In genomic region chr5:154395407-154396106, GRCh38 we compare ENCODE assay signal across 8 cellular contexts. TPM values are rescaled to one million over a fixed set of nuclear protein-coding genes. Genes with fewer than 3 reads are reported as not detected.
DNase-seq lines count a peak whose midpoint lies in the region; ATAC-seq and TF ChIP-seq lines count a peak whose summit lies in the region.

No MANE protein-coding gene starts in this region.

- no peaks in the 10 kb centered on the region for H3K36me3 ChIP-seq in iPS DF 6.9 (ENCODE audit: control insufficient read depth, insufficient read depth, low read length)
- H3K36me3 ChIP-seq in sigmoid colon: peaks cover 0 to 26% (median 0%) of the 10 kb centered on the region in 4 donors

- H3K9me3 ChIP-seq in H9 (ENCODE audit: control insufficient read depth, low read depth, low read length): no peaks in the 10 kb centered on the region
- H3K9me3 ChIP-seq in iPS DF 6.9 (ENCODE audit: control insufficient read depth, insufficient read depth, low read length): no peaks in the 10 kb centered on the region
- H3K9me3 ChIP-seq in sigmoid colon: no peaks in the 10 kb centered on the region

- H3K79me1 ChIP-seq in H9 (ENCODE audit: insufficient read depth, low read depth, low read length, poor library complexity, severe bottlenecking): no peaks in the 10 kb centered on the region

- no peaks in the 10 kb centered on the region for H3K79me2 ChIP-seq in H9 (ENCODE audit: insufficient read depth, low read length)

- H2AFZ ChIP-seq in H9 (ENCODE audit: low read length): no peak overlapping the region

- no peak overlapping the region for H4K8ac ChIP-seq in H9 (replicated peaks; ENCODE audit: insufficient read length, low read depth, low read length)

- peak; percentile 49 for ATAC-seq in GM18499 (IDR thresholded peaks at IDR 0.05; ENCODE audit: insufficient read depth, unreplicated experiment)
- no peak for ATAC-seq in activated naive CD8-positive, alpha-beta T cell treated with anti-CD3 and anti-CD28 coated beads, Interleukin-2, amount 50 U/mL, for 24 hours

- H2BK12ac ChIP-seq in H9 (ENCODE audit: insufficient read length, low read depth, low read length): no peak overlapping the region

- no peak overlapping the region for H3K14ac ChIP-seq in H9 (ENCODE audit: insufficient read depth, low read length)

- H3T11ph ChIP-seq in H9 (ENCODE audit: low read length): no peak overlapping the region

- H3K9me3 Mint-ChIP-seq in H9: no peaks in the 10 kb centered on the region; a peak in 1 of 5 replicates
- H3K9me3 Mint-ChIP-seq in activated naive CD8-positive, alpha-beta T cell treated with anti-CD3 and anti-CD28 coated beads, Interleukin-2, amount 50 U/mL, for 24 hours: no peaks in the 10 kb centered on the region

- H3K56ac ChIP-seq in H9 (ENCODE audit: insufficient read length, low read depth, low read length): no peak overlapping the region

- H3K18ac ChIP-seq in H9 (ENCODE audit: insufficient read length, low read depth, low read length): no peak overlapping the region

- peak; percentile 82 for DNase-seq in H9
- DNase-seq in NCI-H2196 treated with DMSO at 0.1 percent for 48 hours (lab: John Stamatoyannopoulos, UW; ENCODE audit: unreplicated experiment): peak; percentile 44
- peak; percentile 27 for DNase-seq in iPS DF 6.9 (ENCODE audit: low read depth, low spot score)
- no peak for DNase-seq in NCI-H2171 (lab: John Stamatoyannopoulos, UW)
- no peak for DNase-seq in activated naive CD8-positive, alpha-beta T cell treated with anti-CD3 and anti-CD28 coated beads, Interleukin-2, amount 50 U/mL, for 24 hours
- no peak for DNase-seq in sigmoid colon
- DNase-seq in foreskin melanocyte: no peak

- intact Hi-C loops in sigmoid colon (cut with DNase I): no loop called here

- H3K27ac ChIP-seq in H9 (ENCODE audit: insufficient read length, low read depth, low read length): no peak overlapping the region
- H3K27ac ChIP-seq in iPS DF 6.9 (ENCODE audit: low read length): no peak overlapping the region
- H3K27ac ChIP-seq in sigmoid colon: no peak overlapping the region

- H3K4me1 Mint-ChIP-seq in H9: peaks cover 32 to 35% of the 10 kb centered on the region in 2 experiments
- no peaks in the 10 kb centered on the region for H3K4me1 Mint-ChIP-seq in activated naive CD8-positive, alpha-beta T cell treated with anti-CD3 and anti-CD28 coated beads, Interleukin-2, amount 50 U/mL, for 24 hours

- H2BK5ac ChIP-seq in H9 (ENCODE audit: insufficient read length, low read length): no peak overlapping the region

- no peak overlapping the region for H3K23ac ChIP-seq in H9 (ENCODE audit: insufficient read length, low read depth, low read length)

- H3K4me3 ChIP-seq in iPS DF 6.9 (ENCODE audit: low read length): no peak overlapping the region
- H3K4me3 ChIP-seq in sigmoid colon: no peak overlapping the region

- no peak overlapping the region for H3K9ac ChIP-seq in H9 (ENCODE audit: extremely low read depth, insufficient read length, low read length)

- no peak overlapping the region for H2BK120ac ChIP-seq in H9 (ENCODE audit: low read depth, low read length, poor library complexity, severe bottlenecking)

- no CpG with 5 or more reads among the region's 14 CpGs for WGBS in H9 (ENCODE audit: extremely low coverage, insufficient read length, low lambda C conversion rate)
- no CpG with 5 or more reads among the region's 14 CpGs for WGBS in iPS DF 6.9 (ENCODE audit: insufficient coverage, insufficient read length)
- WGBS in sigmoid colon, 2 donors: 66 to 71% methylated on average over 14 of the region's 14 CpGs

- H3K23me2 ChIP-seq in H9 (ENCODE audit: insufficient read length, low read depth, low read length, poor library complexity, severe bottlenecking): no peaks in the 10 kb centered on the region

- H3K4me1 ChIP-seq in H9 (ENCODE audit: insufficient read depth, low read length) (peaks cover 2% of the 10 kb centered on the region; the same call in 1 of the 2 replicates), iPS DF 6.9 (ENCODE audit: control insufficient read depth, insufficient read depth, low read length) (no peaks in the 10 kb centered on the region), sigmoid colon (peaks cover 0 to under 1% (median 0%) of the 10 kb centered on the region in 4 donors)

- peaks cover 7 to 15% (median 8%) of the 10 kb centered on the region in 3 experiments; a peak in 5 of 7 replicates for H3K36me3 Mint-ChIP-seq in H9 (ENCODE audit: insufficient read depth in 1 of 3, low read depth in 3 of 3)
- H3K36me3 Mint-ChIP-seq in activated naive CD8-positive, alpha-beta T cell treated with anti-CD3 and anti-CD28 coated beads, Interleukin-2, amount 50 U/mL, for 24 hours (ENCODE audit: low read depth): peaks cover 5% of the 10 kb centered on the region

- no peak overlapping the region for H3K4me3 Mint-ChIP-seq in H9
- no peak overlapping the region for H3K4me3 Mint-ChIP-seq in activated naive CD8-positive, alpha-beta T cell treated with anti-CD3 and anti-CD28 coated beads, Interleukin-2, amount 50 U/mL, for 24 hours

- H3K27me3 Mint-ChIP-seq in H9 (ENCODE audit: low read depth): peaks cover 4% of the 10 kb centered on the region; the same call in 1 of the 2 replicates
- no peaks in the 10 kb centered on the region for H3K27me3 Mint-ChIP-seq in activated naive CD8-positive, alpha-beta T cell treated with anti-CD3 and anti-CD28 coated beads, Interleukin-2, amount 50 U/mL, for 24 hours

- H3K27me3 ChIP-seq in H9 (ENCODE audit: insufficient read depth, low read length) (no peaks in the 10 kb centered on the region), iPS DF 6.9 (ENCODE audit: control insufficient read depth, insufficient read depth, low read length) (no peaks in the 10 kb centered on the region), sigmoid colon (no peaks in the 10 kb centered on the region)

- no peak overlapping the region for H4K91ac ChIP-seq in H9 (ENCODE audit: insufficient read length, low read depth, low read length)

- no peak overlapping the region for H2BK15ac ChIP-seq in H9 (ENCODE audit: low read depth, low read length)

- TF ChIP-seq POLR2A in sigmoid colon (IDR thresholded peaks at IDR 0.05): no peak

- no peak overlapping the region for H2BK20ac ChIP-seq in H9 (ENCODE audit: low read depth, low read length, poor library complexity, severe bottlenecking)

- no peaks in the 10 kb centered on the region for H4K20me1 ChIP-seq in H9 (ENCODE audit: control insufficient read depth, insufficient read depth, insufficient read length)

- no peak overlapping the region for H3K4ac ChIP-seq in H9 (ENCODE audit: low read depth, low read length)

- H3K27ac Mint-ChIP-seq in H9: peak overlapping the region in 2 of 3 experiments; percentile 21 to 58; a peak in 1 of 7 replicates
- H3K27ac Mint-ChIP-seq in activated naive CD8-positive, alpha-beta T cell treated with anti-CD3 and anti-CD28 coated beads, Interleukin-2, amount 50 U/mL, for 24 hours: no peak overlapping the region

- TF ChIP-seq CTCF in H9 (conservative IDR thresholded peaks at IDR 0.05) (no peak), sigmoid colon (IDR thresholded peaks at IDR 0.05) (no peak)

- no peak overlapping the region for H3K4me2 ChIP-seq in H9 (ENCODE audit: insufficient read depth, insufficient read length, low read length)

- TF ChIP-seq EP300 in sigmoid colon (IDR thresholded peaks at IDR 0.05): no peak

- H2AK5ac ChIP-seq in H9 (ENCODE audit: insufficient read length, low read length): no peak overlapping the region

- H4K5ac ChIP-seq in H9 (ENCODE audit: insufficient read length, low read depth, low read length): no peak overlapping the region

RNA-seq across cellular contexts. Expression of gene SAP30L, which starts 50.2 kb away (rescaled TPM):
- total RNA-seq in H9 (2021) (24.8 and 25.0 TPM in 2 replicates), sigmoid colon (10 to 100 TPM; 36.0 to 51.7 (median 42.9) TPM)
- 10 to 100 TPM; 17.8 to 27.6 (median 24.5) TPM for polyA plus RNA-seq in sigmoid colon

Comparison
In these comparisons a context has a peak if more than half of its experiments do, and no peak if none do; other contexts are left out.
1. DNase-seq: peak in H9 (single experiment), NCI-H2196 treated with DMSO at 0.1 percent for 48 hours (single experiment) and iPS DF 6.9 (single experiment); none in NCI-H2171 (single experiment), activated naive CD8-positive, alpha-beta T cell treated with anti-CD3 and anti-CD28 coated beads, Interleukin-2, amount 50 U/mL, for 24 hours (single experiment), sigmoid colon (single experiment) and foreskin melanocyte (single experiment).